ENCODE assay signal across 24 cellular contexts in genomic region chr4:162502109-162502508, GRCh38.
"Had no signal": no experiment of that assay in that cellular context is flagged by ENCODE, and none has a peak within 500 bp of the region (broad histone marks: within the 10 kb centered on the region; RNA-seq: fewer than 3 reads in every experiment).

No MANE protein-coding gene starts in this region.

- H3K4me3 ChIP-seq: colonic mucosa, coronary artery, dorsolateral prefrontal cortex, esophagus muscularis mucosa, esophagus squamous epithelium, gastrocnemius medialis, gastroesophageal sphincter, heart left ventricle, heart right ventricle, hepatocyte had no signal

- H3K27ac ChIP-seq: colonic mucosa, coronary artery, dorsolateral prefrontal cortex, epithelial cell of prostate, esophagus muscularis mucosa, esophagus squamous epithelium, foreskin keratinocyte, gastrocnemius medialis, gastroesophageal sphincter, heart left ventricle, heart right ventricle, hepatocyte had no signal

- DNase-seq: colonic mucosa; cortex of kidney; dermis blood vessel endothelial cell; dorsolateral prefrontal cortex; effector CD4-positive, alpha-beta T cell; effector CD8-positive, alpha-beta T cell; effector memory CD4-positive, alpha-beta T cell; effector memory CD8-positive, alpha-beta T cell; endodermal cell; erythroblast; esophagus squamous epithelium; foreskin fibroblast; foreskin keratinocyte; foreskin melanocyte; gastrocnemius medialis; glutamatergic neuron; head of caudate nucleus; heart left ventricle; heart right ventricle had no signal
